Comparison of ENCODE assay signal across 2 cellular contexts in the genomic region with DNA sequence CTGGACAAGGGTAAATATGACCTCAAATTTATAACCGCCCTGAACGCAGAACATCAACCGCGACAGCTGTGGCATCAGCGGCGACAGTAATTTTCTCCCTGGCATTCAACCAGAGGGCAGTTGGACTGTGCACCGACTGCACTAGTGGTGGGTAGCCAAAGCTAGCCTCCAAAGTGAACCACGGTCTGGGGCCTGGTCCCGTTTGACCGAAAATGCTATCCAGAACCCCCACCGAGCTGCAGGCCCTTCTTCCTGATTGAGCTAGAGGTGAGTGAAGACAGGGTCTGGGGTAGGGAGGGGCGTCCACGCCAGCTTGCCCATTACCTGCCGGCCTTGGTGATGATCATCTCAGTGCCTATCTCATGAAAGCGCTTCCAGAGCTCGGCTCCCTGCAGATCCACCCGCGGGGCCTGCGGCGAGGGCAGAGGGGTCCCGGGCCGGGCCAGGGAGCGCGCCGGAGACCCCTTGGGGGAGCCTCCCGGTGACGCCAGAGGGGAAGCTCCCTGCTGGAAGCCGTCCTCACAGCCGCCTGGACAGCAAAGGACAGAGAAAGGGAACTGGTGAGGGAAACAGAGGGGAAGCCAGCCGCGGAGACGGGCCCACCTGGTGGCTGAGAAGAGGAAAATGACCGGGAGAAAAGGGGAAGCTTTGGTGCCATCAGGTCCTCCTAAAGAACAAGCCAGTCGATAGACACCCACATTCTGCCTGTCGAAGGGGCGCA.
TF ChIP-seq lines count a peak whose summit lies in the region.

No MANE protein-coding gene starts in this region.

TF ChIP-seq in HEK293, 187 proteins besides CTCF, POLR2A, EP300 and RAD21 (continued from another document and continues in another):
- TF ChIP-seq ZNF560 (tag by site-specific recombination; IDR thresholded peaks at IDR 0.05; ENCODE audit: borderline replicate concordance), result no peak
- TF ChIP-seq ZNF341 (tag by site-specific recombination; IDR thresholded peaks at IDR 0.05; ENCODE audit: low read depth), result no peak
- TF ChIP-seq ZNF114 (tag by site-specific recombination; IDR thresholded peaks at IDR 0.05), result no peak
- TF ChIP-seq TCF7L2 (IDR thresholded peaks at IDR 0.05; ENCODE audit: borderline replicate concordance, low read depth, low read length), result no peak
- TF ChIP-seq, protein P1, sequence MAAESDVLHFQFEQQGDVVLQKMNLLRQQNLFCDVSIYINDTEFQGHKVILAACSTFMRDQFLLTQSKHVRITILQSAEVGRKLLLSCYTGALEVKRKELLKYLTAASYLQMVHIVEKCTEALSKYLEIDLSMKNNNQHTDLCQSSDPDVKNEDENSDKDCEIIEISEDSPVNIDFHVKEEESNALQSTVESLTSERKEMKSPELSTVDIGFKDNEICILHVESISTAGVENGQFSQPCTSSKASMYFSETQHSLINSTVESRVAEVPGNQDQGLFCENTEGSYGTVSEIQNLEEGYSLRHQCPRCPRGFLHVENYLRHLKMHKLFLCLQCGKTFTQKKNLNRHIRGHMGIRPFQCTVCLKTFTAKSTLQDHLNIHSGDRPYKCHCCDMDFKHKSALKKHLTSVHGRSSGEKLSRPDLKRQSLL (tag by site-specific recombination; IDR thresholded peaks at IDR 0.05), result no peak
- no peak for TF ChIP-seq SETDB1 (IDR thresholded peaks at IDR 0.05; ENCODE audit: insufficient read length, low read length)
- no peak for TF ChIP-seq GLI2 (tag by site-specific recombination; IDR thresholded peaks at IDR 0.05; ENCODE audit: borderline replicate concordance, low read depth)
- TF ChIP-seq ZNF169 (tag by site-specific recombination; IDR thresholded peaks at IDR 0.05), result no peak
- no peak for TF ChIP-seq ZNF776 (tag by site-specific recombination; IDR thresholded peaks at IDR 0.05; ENCODE audit: borderline replicate concordance)
- no peak for TF ChIP-seq ZNF768 (tag by site-specific recombination; IDR thresholded peaks at IDR 0.05)
- peak; percentile 100 for TF ChIP-seq ZNF335 (tag by site-specific recombination; conservative IDR thresholded peaks at IDR 0.05)
- TF ChIP-seq ZBTB20 (tag by site-specific recombination; IDR thresholded peaks at IDR 0.05), result peak; percentile 87
- no peak for TF ChIP-seq ZNF76 (tag by site-specific recombination; IDR thresholded peaks at IDR 0.05; ENCODE audit: borderline replicate concordance, low read depth)
- TF ChIP-seq ZFP37 (tag by site-specific recombination; IDR thresholded peaks at IDR 0.05), result peak; percentile 22; the same call in 1 of the 2 replicates
- TF ChIP-seq ZNF311 (tag by site-specific recombination; IDR thresholded peaks at IDR 0.05; ENCODE audit: borderline replicate concordance), result no peak
- TF ChIP-seq, protein P2, sequence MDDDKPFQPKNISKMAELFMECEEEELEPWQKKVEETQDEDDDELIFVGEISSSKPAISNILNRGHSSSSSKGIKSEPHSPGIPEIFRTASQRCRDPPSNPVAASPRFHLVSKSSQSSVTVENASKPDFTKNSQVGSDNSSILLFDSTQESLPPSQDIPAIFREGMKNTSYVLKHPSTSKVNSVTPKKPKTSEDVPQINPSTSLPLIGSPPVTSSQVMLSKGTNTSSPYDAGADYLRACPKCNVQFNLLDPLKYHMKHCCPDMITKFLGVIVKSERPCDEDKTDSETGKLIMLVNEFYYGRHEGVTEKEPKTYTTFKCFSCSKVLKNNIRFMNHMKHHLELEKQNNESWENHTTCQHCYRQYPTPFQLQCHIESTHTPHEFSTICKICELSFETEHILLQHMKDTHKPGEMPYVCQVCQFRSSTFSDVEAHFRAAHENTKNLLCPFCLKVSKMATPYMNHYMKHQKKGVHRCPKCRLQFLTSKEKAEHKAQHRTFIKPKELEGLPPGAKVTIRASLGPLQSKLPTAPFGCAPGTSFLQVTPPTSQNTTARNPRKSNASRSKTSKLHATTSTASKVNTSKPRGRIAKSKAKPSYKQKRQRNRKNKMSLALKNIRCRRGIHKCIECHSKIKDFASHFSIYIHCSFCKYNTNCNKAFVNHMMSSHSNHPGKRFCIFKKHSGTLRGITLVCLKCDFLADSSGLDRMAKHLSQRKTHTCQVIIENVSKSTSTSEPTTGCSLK (tag by site-specific recombination; IDR thresholded peaks at IDR 0.05), result no peak
- peak; percentile 50; the same call in 1 of the 2 replicates for TF ChIP-seq ZNF423 (tag by site-specific recombination; IDR thresholded peaks at IDR 0.05)
- TF ChIP-seq ZNF777 (tag by site-specific recombination; IDR thresholded peaks at IDR 0.05; ENCODE audit: borderline replicate concordance), result no peak
- TF ChIP-seq ZNF366 (tag by site-specific recombination; conservative IDR thresholded peaks at IDR 0.05), result no peak; the same call in 1 of the 2 replicates
- TF ChIP-seq ZBTB1 (tag by site-specific recombination; IDR thresholded peaks at IDR 0.05), result no peak
- TF ChIP-seq IKZF3 (tag by site-specific recombination; IDR thresholded peaks at IDR 0.05), result peak; percentile 58; the same call in 1 of the 2 replicates
- no peak for TF ChIP-seq ZNF544 (tag by site-specific recombination; IDR thresholded peaks at IDR 0.05)
- TF ChIP-seq, protein P3, sequence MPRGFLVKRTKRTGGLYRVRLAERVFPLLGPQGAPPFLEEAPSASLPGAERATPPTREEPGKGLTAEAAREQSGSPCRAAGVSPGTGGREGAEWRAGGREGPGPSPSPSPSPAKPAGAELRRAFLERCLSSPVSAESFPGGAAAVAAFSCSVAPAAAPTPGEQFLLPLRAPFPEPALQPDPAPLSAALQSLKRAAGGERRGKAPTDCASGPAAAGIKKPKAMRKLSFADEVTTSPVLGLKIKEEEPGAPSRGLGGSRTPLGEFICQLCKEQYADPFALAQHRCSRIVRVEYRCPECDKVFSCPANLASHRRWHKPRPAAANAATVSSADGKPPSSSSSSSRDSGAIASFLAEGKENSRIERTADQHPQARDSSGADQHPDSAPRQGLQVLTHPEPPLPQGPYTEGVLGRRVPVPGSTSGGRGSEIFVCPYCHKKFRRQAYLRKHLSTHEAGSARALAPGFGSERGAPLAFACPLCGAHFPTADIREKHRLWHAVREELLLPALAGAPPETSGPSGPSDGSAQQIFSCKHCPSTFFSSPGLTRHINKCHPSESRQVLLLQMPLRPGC (tag by site-specific recombination; IDR thresholded peaks at IDR 0.05), result no peak
- TF ChIP-seq, protein P4, sequence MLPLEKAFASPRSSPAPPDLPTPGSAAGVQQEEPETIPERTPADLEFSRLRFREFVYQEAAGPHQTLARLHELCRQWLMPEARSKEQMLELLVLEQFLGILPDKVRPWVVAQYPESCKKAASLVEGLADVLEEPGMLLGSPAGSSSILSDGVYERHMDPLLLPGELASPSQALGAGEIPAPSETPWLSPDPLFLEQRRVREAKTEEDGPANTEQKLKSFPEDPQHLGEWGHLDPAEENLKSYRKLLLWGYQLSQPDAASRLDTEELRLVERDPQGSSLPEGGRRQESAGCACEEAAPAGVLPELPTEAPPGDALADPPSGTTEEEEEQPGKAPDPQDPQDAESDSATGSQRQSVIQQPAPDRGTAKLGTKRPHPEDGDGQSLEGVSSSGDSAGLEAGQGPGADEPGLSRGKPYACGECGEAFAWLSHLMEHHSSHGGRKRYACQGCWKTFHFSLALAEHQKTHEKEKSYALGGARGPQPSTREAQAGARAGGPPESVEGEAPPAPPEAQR (tag by site-specific recombination; IDR thresholded peaks at IDR 0.05), result no peak
- TF ChIP-seq ZNF2 (tag by site-specific recombination; IDR thresholded peaks at IDR 0.05), result no peak; the same call in 1 of the 2 replicates
- TF ChIP-seq ZNF140 (tag by site-specific recombination; IDR thresholded peaks at IDR 0.05), result no peak
- no peak for TF ChIP-seq ZNF626 (tag by site-specific recombination; IDR thresholded peaks at IDR 0.05)
- no peak for TF ChIP-seq ZNF10 (tag by site-specific recombination; IDR thresholded peaks at IDR 0.05)
- no peak for TF ChIP-seq ZNF350 (tag by site-specific recombination; IDR thresholded peaks at IDR 0.05)
- no peak for TF ChIP-seq ZNF433 (tag by site-specific recombination; IDR thresholded peaks at IDR 0.05; ENCODE audit: low read depth)

TF ChIP-seq in WTC11, 78 proteins besides CTCF, POLR2A, EP300 and RAD21 (continued from another document):
- TF ChIP-seq, protein P5, sequence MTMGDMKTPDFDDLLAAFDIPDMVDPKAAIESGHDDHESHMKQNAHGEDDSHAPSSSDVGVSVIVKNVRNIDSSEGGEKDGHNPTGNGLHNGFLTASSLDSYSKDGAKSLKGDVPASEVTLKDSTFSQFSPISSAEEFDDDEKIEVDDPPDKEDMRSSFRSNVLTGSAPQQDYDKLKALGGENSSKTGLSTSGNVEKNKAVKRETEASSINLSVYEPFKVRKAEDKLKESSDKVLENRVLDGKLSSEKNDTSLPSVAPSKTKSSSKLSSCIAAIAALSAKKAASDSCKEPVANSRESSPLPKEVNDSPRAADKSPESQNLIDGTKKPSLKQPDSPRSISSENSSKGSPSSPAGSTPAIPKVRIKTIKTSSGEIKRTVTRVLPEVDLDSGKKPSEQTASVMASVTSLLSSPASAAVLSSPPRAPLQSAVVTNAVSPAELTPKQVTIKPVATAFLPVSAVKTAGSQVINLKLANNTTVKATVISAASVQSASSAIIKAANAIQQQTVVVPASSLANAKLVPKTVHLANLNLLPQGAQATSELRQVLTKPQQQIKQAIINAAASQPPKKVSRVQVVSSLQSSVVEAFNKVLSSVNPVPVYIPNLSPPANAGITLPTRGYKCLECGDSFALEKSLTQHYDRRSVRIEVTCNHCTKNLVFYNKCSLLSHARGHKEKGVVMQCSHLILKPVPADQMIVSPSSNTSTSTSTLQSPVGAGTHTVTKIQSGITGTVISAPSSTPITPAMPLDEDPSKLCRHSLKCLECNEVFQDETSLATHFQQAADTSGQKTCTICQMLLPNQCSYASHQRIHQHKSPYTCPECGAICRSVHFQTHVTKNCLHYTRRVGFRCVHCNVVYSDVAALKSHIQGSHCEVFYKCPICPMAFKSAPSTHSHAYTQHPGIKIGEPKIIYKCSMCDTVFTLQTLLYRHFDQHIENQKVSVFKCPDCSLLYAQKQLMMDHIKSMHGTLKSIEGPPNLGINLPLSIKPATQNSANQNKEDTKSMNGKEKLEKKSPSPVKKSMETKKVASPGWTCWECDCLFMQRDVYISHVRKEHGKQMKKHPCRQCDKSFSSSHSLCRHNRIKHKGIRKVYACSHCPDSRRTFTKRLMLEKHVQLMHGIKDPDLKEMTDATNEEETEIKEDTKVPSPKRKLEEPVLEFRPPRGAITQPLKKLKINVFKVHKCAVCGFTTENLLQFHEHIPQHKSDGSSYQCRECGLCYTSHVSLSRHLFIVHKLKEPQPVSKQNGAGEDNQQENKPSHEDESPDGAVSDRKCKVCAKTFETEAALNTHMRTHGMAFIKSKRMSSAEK (CRISPR knock-in tag; IDR thresholded peaks at IDR 0.05; ENCODE audit: borderline replicate concordance), result no peak
- TF ChIP-seq, protein P6, sequence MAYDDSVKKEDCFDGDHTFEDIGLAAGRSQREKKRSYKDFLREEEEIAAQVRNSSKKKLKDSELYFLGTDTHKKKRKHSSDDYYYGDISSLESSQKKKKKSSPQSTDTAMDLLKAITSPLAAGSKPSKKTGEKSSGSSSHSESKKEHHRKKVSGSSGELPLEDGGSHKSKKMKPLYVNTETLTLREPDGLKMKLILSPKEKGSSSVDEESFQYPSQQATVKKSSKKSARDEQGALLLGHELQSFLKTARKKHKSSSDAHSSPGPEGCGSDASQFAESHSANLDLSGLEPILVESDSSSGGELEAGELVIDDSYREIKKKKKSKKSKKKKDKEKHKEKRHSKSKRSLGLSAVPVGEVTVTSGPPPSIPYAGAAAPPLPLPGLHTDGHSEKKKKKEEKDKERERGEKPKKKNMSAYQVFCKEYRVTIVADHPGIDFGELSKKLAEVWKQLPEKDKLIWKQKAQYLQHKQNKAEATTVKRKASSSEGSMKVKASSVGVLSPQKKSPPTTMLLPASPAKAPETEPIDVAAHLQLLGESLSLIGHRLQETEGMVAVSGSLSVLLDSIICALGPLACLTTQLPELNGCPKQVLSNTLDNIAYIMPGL (CRISPR knock-in tag; IDR thresholded peaks at IDR 0.05), result 0 out of 2 replicates have a peak, but pooled peaks have one; percentile 11
